17 cellular contexts compared by ENCODE assay signal in the genomic region with DNA sequence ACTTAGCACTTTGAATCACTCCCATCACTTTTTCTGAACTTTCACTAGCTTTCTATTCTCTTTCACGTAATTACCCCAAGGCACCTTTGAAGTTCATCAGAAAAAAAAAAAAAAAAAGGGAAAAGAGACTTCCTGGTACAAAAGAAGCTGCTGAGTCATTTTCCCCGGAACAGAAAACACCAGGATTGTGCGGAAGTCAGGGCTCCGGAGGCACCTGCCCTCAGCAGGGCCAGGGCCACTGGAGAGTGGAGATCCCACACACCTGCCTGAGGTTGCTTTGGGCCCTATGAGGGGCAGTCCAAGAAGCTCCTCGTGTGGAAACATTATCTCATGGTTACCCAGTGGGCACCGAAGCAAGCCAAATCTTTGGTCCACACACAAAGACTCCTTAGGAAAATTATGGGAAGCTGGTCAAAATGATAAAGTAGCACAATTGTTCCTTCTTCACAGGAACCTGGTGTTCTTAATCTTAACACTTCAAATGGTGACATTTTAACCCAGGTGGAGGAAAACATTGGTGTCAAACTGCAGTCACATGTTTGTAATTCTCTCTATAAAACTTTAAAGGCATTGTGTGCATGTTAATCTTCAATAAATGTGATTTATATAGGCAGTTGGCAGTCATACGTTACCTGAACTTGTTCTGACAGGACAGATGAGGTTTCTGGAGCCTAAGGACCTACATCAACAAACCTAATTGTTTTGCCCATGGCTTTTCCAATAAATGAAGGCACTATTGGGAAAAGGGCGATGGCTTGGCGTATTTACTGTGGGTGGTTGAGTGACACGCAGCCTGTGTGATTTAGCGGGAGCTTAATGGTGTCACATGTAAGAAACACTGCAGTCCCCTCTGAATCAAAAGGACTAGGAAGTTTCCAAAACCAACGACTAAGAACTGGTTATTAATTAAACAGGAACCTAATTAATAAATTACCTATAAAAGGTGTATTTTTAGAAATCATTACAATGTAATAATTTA. TPM values are rescaled to one million over a fixed set of nuclear protein-coding genes. Genes with fewer than 3 reads are reported as not detected.
DNase-seq lines count a peak whose midpoint lies in the region; ATAC-seq, FAIRE-seq and TF ChIP-seq lines count a peak whose summit lies in the region.
"Had no signal": no experiment of that assay in that cellular context is flagged by ENCODE, and none has a peak within 500 bp of the region (broad histone marks: within the 10 kb centered on the region; RNA-seq: fewer than 3 reads in every experiment).

No MANE protein-coding gene starts in this region.

- intact Hi-C loops in body of pancreas (cut with DNase I): no loop called here
- intact Hi-C loops in HepG2 (cut with micrococcal nuclease; ENCODE audit: unreplicated experiment): no loop called here

- TF ChIP-seq EP300 in HepG2 (IDR thresholded peaks at IDR 0.05; ENCODE audit: low read depth in 2 of 2, low read length in 2 of 2) (peak in 1 of 2 experiments; percentile 46; a peak in 1 of 4 replicates), HepG2 (CRISPR knock-in tag; IDR thresholded peaks at IDR 0.05; ENCODE audit: borderline replicate concordance) (no peak)

- WGBS in body of pancreas, 2 donors: 36 to 46% methylated on average over 12 of the region's 12 CpGs
- 27% methylated on average over 12 of the region's 12 CpGs for WGBS in HepG2 (ENCODE audit: low lambda C conversion rate)

- H3K36me3 ChIP-seq in body of pancreas (replicated peaks in 1 of 2; ENCODE audit: insufficient read depth in 1 of 2, low read depth in 2 of 2) (no peaks in the 10 kb centered on the region), HepG2 (replicated peaks in 1 of 2; ENCODE audit: control insufficient read depth in 1 of 2, insufficient read depth in 2 of 2, low read length in 2 of 2) (no peaks in the 10 kb centered on the region)
- H3K36me3 ChIP-seq: SJSA1, tibial artery had no signal

- H3K9ac ChIP-seq in HepG2 (ENCODE audit: insufficient read depth, low read depth, low read length): no peak overlapping the region

- no peaks in the 10 kb centered on the region for H3K4me1 Mint-ChIP-seq in activated T-cell treated with anti-CD3 and anti-CD28 coated beads, Interleukin-2, amount 50 U/mL, for 24 hours (ENCODE audit: low read depth)
- H3K4me1 Mint-ChIP-seq: activated naive CD8-positive, alpha-beta T cell treated with anti-CD3 and anti-CD28 coated beads for 36 hours; central memory CD8-positive, alpha-beta T cell had no signal

- peak overlapping the region; percentile 59 to 84 (median 79) for H3K27ac ChIP-seq in body of pancreas
- no peak overlapping the region for H3K27ac ChIP-seq in HepG2 (ENCODE audit: extremely low read length, insufficient read depth, low read length)
- H3K27ac ChIP-seq: SJSA1, tibial artery had no signal

- H3K27ac Mint-ChIP-seq in activated T-cell treated with anti-CD3 and anti-CD28 coated beads, Interleukin-2, amount 50 U/mL, for 24 hours: no peak overlapping the region
- H3K27ac Mint-ChIP-seq: activated naive CD8-positive, alpha-beta T cell treated with anti-CD3 and anti-CD28 coated beads for 36 hours had no signal

- ATAC-seq in body of pancreas (peak; percentile 91), HepG2 (no peak; the same call in 2 of the 3 replicates), HG02981 (IDR thresholded peaks at IDR 0.05; ENCODE audit: unreplicated experiment) (no peak)

- CTCF ChIA-PET in HepG2 (lab: Yijun Ruan, JAX; ENCODE audit: low intra/inter-chr PET ratio, low total read pairs): no interaction called here

- H3K27me3 ChIP-seq in body of pancreas (no peaks in the 10 kb centered on the region), HepG2 (ENCODE audit: control insufficient read depth in 1 of 2, insufficient read depth in 2 of 2, low read length in 2 of 2) (peaks cover 3 to 35% of the 10 kb centered on the region in 2 experiments; a peak in 4 of 5 replicates)
- H3K27me3 ChIP-seq: SJSA1 had no signal

- TF ChIP-seq POLR2A in body of pancreas (IDR thresholded peaks at IDR 0.05): peak in 2 of 3 donors; percentile 37 to 48
- no peak for TF ChIP-seq POLR2A in HepG2 (IDR thresholded peaks at IDR 0.05; ENCODE audit: insufficient read depth in 1 of 2, low read depth in 2 of 2, low read length in 2 of 2)

- H3K36me3 Mint-ChIP-seq in activated T-cell treated with anti-CD3 and anti-CD28 coated beads, Interleukin-2, amount 50 U/mL, for 24 hours (ENCODE audit: low read depth): no peaks in the 10 kb centered on the region
- H3K36me3 Mint-ChIP-seq: activated naive CD8-positive, alpha-beta T cell treated with anti-CD3 and anti-CD28 coated beads for 36 hours had no signal

- POLR2A ChIA-PET in HepG2 (lab: Yijun Ruan, JAX): no interaction called here

- TF ChIP-seq CTCF in LNCaP clone FGC (IDR thresholded peaks at IDR 0.05; ENCODE audit: control insufficient read depth, extremely low read depth, insufficient read depth) (no peak), body of pancreas (IDR thresholded peaks at IDR 0.05) (no peak), HepG2 (CRISPR knock-in tag; IDR thresholded peaks at IDR 0.05) (no peak)

- peak; percentile 58 for DNase-seq in ACHN
- peak; percentile 66 for DNase-seq in LNCaP clone FGC (ENCODE audit: low read depth)
- peak; percentile 63 to 72 (median 64) for DNase-seq in body of pancreas
- peak; percentile 16 for DNase-seq in HepG2 (ENCODE audit: low spot score)
- DNase-seq in NCI-H2196 (lab: John Stamatoyannopoulos, UW; ENCODE audit: unreplicated experiment): no peak
- DNase-seq in activated T-cell treated with anti-CD3 and anti-CD28 coated beads, Interleukin-2, amount 50 U/mL, for 24 hours: no peak
- DNase-seq in activated naive CD4-positive, alpha-beta T cell treated with Interleukin-2 at 50 U/mL for 16 hours: no peak
- DNase-seq: activated naive CD8-positive, alpha-beta T cell treated with anti-CD3 and anti-CD28 coated beads for 36 hours; NCI-H1092; NCI-H69; tibial artery had no signal

- H3K4me3 Mint-ChIP-seq in activated T-cell treated with anti-CD3 and anti-CD28 coated beads, Interleukin-2, amount 50 U/mL, for 24 hours: no peak overlapping the region
- H3K4me3 Mint-ChIP-seq: activated naive CD8-positive, alpha-beta T cell treated with anti-CD3 and anti-CD28 coated beads for 36 hours; central memory CD8-positive, alpha-beta T cell had no signal

- H3K9me3 Mint-ChIP-seq in activated T-cell treated with anti-CD3 and anti-CD28 coated beads, Interleukin-2, amount 50 U/mL, for 24 hours: no peaks in the 10 kb centered on the region
- H3K9me3 Mint-ChIP-seq: central memory CD8-positive, alpha-beta T cell had no signal

- peaks cover 12% of the 10 kb centered on the region for H3K27me3 Mint-ChIP-seq in activated T-cell treated with anti-CD3 and anti-CD28 coated beads, Interleukin-2, amount 50 U/mL, for 24 hours
- H3K27me3 Mint-ChIP-seq: activated naive CD8-positive, alpha-beta T cell treated with anti-CD3 and anti-CD28 coated beads for 36 hours had no signal

- in situ Hi-C loops in ACHN (cut with HindIII; ENCODE audit: low pct_ligation_motif_present, low pct_unique_long_range_greater_than_20kb, low sequenced_read_pairs): no loop called here
- in situ Hi-C loops in HepG2 (cut with HindIII; ENCODE audit: extremely low pct_ligation_motif_present, low pct_unique_long_range_greater_than_20kb): no loop called here

- H4K20me1 ChIP-seq in HepG2 (ENCODE audit: insufficient read depth, low read length): no peaks in the 10 kb centered on the region

- BruUV-seq in HepG2 (replicated peaks; lab: Mats Ljungman, UMichigan): no TSS peak

- H3K9me3 ChIP-seq in body of pancreas: no peaks in the 10 kb centered on the region
- H3K9me3 ChIP-seq in HepG2 (ENCODE audit: low read length): no peaks in the 10 kb centered on the region
- H3K9me3 ChIP-seq: SJSA1, tibial artery had no signal

- FAIRE-seq in HepG2 (lab: Jason Lieb, UNC): no peak

- no peak overlapping the region for H3K4me2 ChIP-seq in HepG2 (ENCODE audit: low read depth, low read length)

- no peak overlapping the region for H2AFZ ChIP-seq in HepG2 (ENCODE audit: low read length)

- H3K4me1 ChIP-seq in body of pancreas (peaks cover 24% of the 10 kb centered on the region), HepG2 (ENCODE audit: insufficient read depth, low read length) (no peaks in the 10 kb centered on the region)
- H3K4me1 ChIP-seq: SJSA1, tibial artery had no signal

- no peaks in the 10 kb centered on the region for H3K79me2 ChIP-seq in HepG2 (ENCODE audit: insufficient read depth, low read length)

- H3K4me3 ChIP-seq in LNCaP clone FGC (ENCODE audit: low read depth, low read length) (no peak overlapping the region), body of pancreas (no peak overlapping the region), HepG2 (replicated peaks in 1 of 3; ENCODE audit: insufficient read depth in 1 of 3, low read depth in 2 of 3, low read length in 3 of 3) (no peak overlapping the region)
- H3K4me3 ChIP-seq: lung, SJSA1, tibial artery had no signal

- no peak for TF ChIP-seq RAD21 in HepG2 (CRISPR knock-in tag; IDR thresholded peaks at IDR 0.05)

TF ChIP-seq in HepG2, 621 proteins besides CTCF, POLR2A, EP300 and RAD21 (continues in another document):
- TF ChIP-seq ZNF124 (CRISPR knock-in tag; IDR thresholded peaks at IDR 0.05): no peak
- peak; percentile 49 for TF ChIP-seq GABPB1 (CRISPR knock-in tag; IDR thresholded peaks at IDR 0.05)
- TF ChIP-seq ZFYVE20 (CRISPR knock-in tag; IDR thresholded peaks at IDR 0.05; ENCODE audit: borderline replicate concordance, low read depth): no peak

RNA-seq across cellular contexts. Expression of a gene that starts 23.4 kb away (rescaled TPM):
- total RNA-seq in body of pancreas (10 to 100 TPM; 16.6 to 20.4 TPM), HepG2 (2016; rRNA removed; fragmentation: Illumina TruSeq; extraction: Trizol) (0.34 and 1.2 TPM in 2 replicates)
- 0.53 TPM in 1 of 2 replicates, not detected in the other for total RNA-seq in HepG2 (2016; cell fraction: cytosol; rRNA removed; fragmentation: Illumina TruSeq; extraction: Trizol; ENCODE audit: low read depth)
- total RNA-seq in HepG2 (2016; cell fraction: insoluble cytoplasmic fraction; rRNA removed; fragmentation: Illumina TruSeq; extraction: Trizol): 0.56 and 0.84 TPM in 2 replicates
- 0.28 and 0.40 TPM in 2 replicates for total RNA-seq in HepG2 (2016; cell fraction: membrane; rRNA removed; fragmentation: Illumina TruSeq; extraction: Trizol)
- 0.53 and 0.62 TPM in 2 replicates for total RNA-seq in HepG2 (2016; cell fraction: nucleus; rRNA removed; fragmentation: Illumina TruSeq; extraction: Trizol)
- polyA plus RNA-seq in HepG2 (2011; rRNA removed): 3.5 and 3.9 TPM in 2 replicates
- 1.7 and 2.2 TPM in 2 replicates for polyA plus RNA-seq in HepG2 (2011; cell fraction: cytosol; rRNA removed)
- polyA plus RNA-seq in HepG2 (2011; cell fraction: nucleus; rRNA removed): 3.6 and 4.3 TPM in 2 replicates
- polyA plus RNA-seq in HepG2 (2012): 1.8 and 2.6 TPM in 2 replicates
- 0.07 and 0.27 TPM in 2 replicates for polyA plus RNA-seq in HepG2 (2016; cell fraction: cytosol; fragmentation: Illumina TruSeq; extraction: Trizol; ENCODE audit: low read depth)
- polyA plus RNA-seq in HepG2 (2016; cell fraction: insoluble cytoplasmic fraction; fragmentation: Illumina TruSeq; extraction: Trizol; ENCODE audit: low read depth): 0.24 and 0.50 TPM in 2 replicates
- polyA plus RNA-seq in HepG2 (2016; cell fraction: membrane; fragmentation: Illumina TruSeq; extraction: Trizol; ENCODE audit: low read depth): 0.15 and 0.45 TPM in 2 replicates
- 1.4 and 1.5 TPM in 2 replicates for polyA plus RNA-seq in HepG2 (2016; cell fraction: nucleus; fragmentation: Illumina TruSeq; extraction: Trizol; ENCODE audit: insufficient read depth, low read depth)
- polyA minus RNA-seq in HepG2 (2011; rRNA and poly(A)+ RNA removed; ENCODE audit: low replicate concordance): 0.72 and 1.8 TPM in 2 replicates
- polyA minus RNA-seq in HepG2 (2011; cell fraction: cytosol; rRNA and poly(A)+ RNA removed): 3.2 and 5.4 TPM in 2 replicates
- polyA minus RNA-seq in HepG2 (2011; cell fraction: nucleus; rRNA and poly(A)+ RNA removed): 5.7 and 7.6 TPM in 2 replicates
- total RNA-seq: osteoblast, SJSA1 had no signal
- polyA plus RNA-seq: AG04450 had no signal

Comparison
In these comparisons a context has a peak if more than half of its experiments do, and no peak if none do; other contexts are left out.
1. DNase-seq: peak in ACHN (single experiment), LNCaP clone FGC (single experiment), body of pancreas (4 of 4) and HepG2 (single experiment); none in NCI-H2196 (single experiment), activated T-cell treated with anti-CD3 and anti-CD28 coated beads, Interleukin-2, amount 50 U/mL, for 24 hours (single experiment) and activated naive CD4-positive, alpha-beta T cell treated with Interleukin-2 at 50 U/mL for 16 hours (single experiment).
2. POLR2A ChIP-seq: peak in body of pancreas (2 of 3); none in HepG2 (0 of 2).